ENCODE assay signal across 11 cellular contexts in the genomic region with DNA sequence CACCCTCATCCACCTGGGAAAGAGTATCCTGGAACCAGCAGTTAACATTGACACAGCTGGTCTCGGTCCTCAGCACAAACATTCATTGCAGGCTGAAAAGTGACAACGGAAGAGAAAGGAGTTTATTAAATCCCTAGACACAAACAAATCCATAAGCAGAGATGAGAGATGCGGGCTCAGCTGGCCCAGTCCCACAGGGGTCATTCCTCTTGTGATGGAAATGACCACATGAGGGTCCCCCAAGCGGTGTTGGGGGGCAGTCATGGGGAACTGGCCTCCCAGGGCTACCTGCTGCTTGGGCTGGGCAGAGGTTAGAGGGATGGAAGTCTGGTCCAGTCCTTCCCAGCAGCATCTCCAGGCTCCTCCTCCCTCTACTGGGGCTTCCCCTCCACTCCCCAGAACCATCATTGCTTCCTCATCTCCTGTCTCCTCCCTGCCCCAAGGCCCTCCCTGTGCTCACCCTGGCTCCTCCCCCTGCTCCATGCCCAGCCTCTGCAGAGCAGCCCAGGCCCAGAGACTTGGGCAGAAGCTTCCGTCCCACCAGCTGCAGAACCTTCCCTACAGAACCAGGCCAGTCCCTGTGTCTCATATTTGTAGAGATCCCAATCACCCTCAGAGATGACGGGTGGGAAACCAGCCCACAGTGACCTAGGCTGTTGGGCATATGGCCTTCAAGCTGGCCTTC. TPM values are rescaled to one million over a fixed set of nuclear protein-coding genes. Genes with fewer than 3 reads are reported as not detected.
DNase-seq lines count a peak whose midpoint lies in the region; TF ChIP-seq lines count a peak whose summit lies in the region.
"Had no signal": no experiment of that assay in that cellular context is flagged by ENCODE, and none has a peak within 500 bp of the region (broad histone marks: within the 10 kb centered on the region; RNA-seq: fewer than 3 reads in every experiment).

No MANE protein-coding gene starts in this region.

- in situ Hi-C loops in transverse colon (cut with MboI; ENCODE audit: low pct_ligation_motif_present in 1 of 4, low pct_unique_long_range_greater_than_20kb in 1 of 4, low sequenced_read_pairs in 3 of 4) = loop anchor here in 1 of 4 donors (25.0 kb wide), 1 partner anchor 120 kb away; no protein-coding TSS in a partner anchor

- no peak overlapping the region for H3K4me2 ChIP-seq in PC-9

- H3K27ac ChIP-seq in colonic mucosa (no peak overlapping the region), transverse colon (peak overlapping the region in 1 of 4 donors; percentile 43), PC-9 (no peak overlapping the region)

- intact Hi-C loops in activated naive CD4-positive, alpha-beta T cell treated with anti-CD3 and anti-CD28 coated beads for 36 hours (cut with micrococcal nuclease) = loop anchor here (5.0 kb wide), 3 partner anchors 55 to 170 kb away; no protein-coding TSS in a partner anchor
- intact Hi-C loops in colonic mucosa (cut with DNase I) = loop anchor here (5.0 kb wide), 1 partner anchor 70 kb away; no protein-coding TSS in a partner anchor
- intact Hi-C loops in transverse colon (cut with DNase I; ENCODE audit: low total_unique reads) = no loop called here
- intact Hi-C loops in PC-9 (cut with micrococcal nuclease; ENCODE audit: unreplicated experiment) = no loop called here

- POLR2A ChIA-PET in HEK293T (lab: Yijun Ruan, JAX) (no interaction called here), PC-9 (lab: Charles Lee; ENCODE audit: unreplicated experiment) (no interaction called here)

- BruUV-seq in PC-9 (replicated peaks; lab: Mats Ljungman, UMichigan) = no TSS peak

- peaks cover 7% of the 10 kb centered on the region for H3K4me1 Mint-ChIP-seq in activated naive CD4-positive, alpha-beta T cell treated with anti-CD3 and anti-CD28 coated beads for 36 hours (ENCODE audit: low read depth)

- TF ChIP-seq EP300 in transverse colon (IDR thresholded peaks at IDR 0.05; ENCODE audit: low read depth) = no peak

- no peaks in the 10 kb centered on the region for H3K9me2 ChIP-seq in PC-9 (ENCODE audit: insufficient read depth)

- no peaks in the 10 kb centered on the region for H3K79me2 ChIP-seq in PC-9 (ENCODE audit: low read depth)

- no peaks in the 10 kb centered on the region for H3K9me3 Mint-ChIP-seq in activated naive CD4-positive, alpha-beta T cell treated with anti-CD3 and anti-CD28 coated beads for 36 hours

- H4K20me1 ChIP-seq in PC-9 (ENCODE audit: insufficient read depth) = no peaks in the 10 kb centered on the region

- H3K27me3 ChIP-seq in colonic mucosa = no peaks in the 10 kb centered on the region
- H3K27me3 ChIP-seq in transverse colon = no peaks in the 10 kb centered on the region
- peaks cover 49% of the 10 kb centered on the region for H3K27me3 ChIP-seq in PC-9 (ENCODE audit: insufficient read depth, low read depth)

- H3K27me3 Mint-ChIP-seq in activated naive CD4-positive, alpha-beta T cell treated with anti-CD3 and anti-CD28 coated beads for 36 hours (ENCODE audit: low read depth) = no peaks in the 10 kb centered on the region

- H3K9ac ChIP-seq in colonic mucosa (ENCODE audit: low read depth in 2 of 2, low read length in 2 of 2) = no peak overlapping the region

- H3K4me1 ChIP-seq in colonic mucosa (no peaks in the 10 kb centered on the region), transverse colon (no peaks in the 10 kb centered on the region), PC-9 (replicated peaks; ENCODE audit: insufficient read depth) (no peaks in the 10 kb centered on the region)

- H3K4me3 ChIP-seq in colonic mucosa (no peak overlapping the region), transverse colon (no peak overlapping the region), PC-9 (no peak overlapping the region)

- H3K27ac Mint-ChIP-seq in activated naive CD4-positive, alpha-beta T cell treated with anti-CD3 and anti-CD28 coated beads for 36 hours = no peak overlapping the region

- TF ChIP-seq POLR2A in transverse colon (IDR thresholded peaks at IDR 0.05) = no peak
- no peak for TF ChIP-seq POLR2A in erythroblast (IDR thresholded peaks at IDR 0.05; ENCODE audit: low read length)

- no peak overlapping the region for H3K4me3 Mint-ChIP-seq in activated naive CD4-positive, alpha-beta T cell treated with anti-CD3 and anti-CD28 coated beads for 36 hours

- WGBS in transverse colon (ENCODE audit: low coverage in 1 of 2), 2 donors = 61% methylated on average over 6 of the region's 6 CpGs; no CpG with 5 or more reads in 1 of the 2 donors

- H3K9me3 ChIP-seq in colonic mucosa (no peaks in the 10 kb centered on the region), transverse colon (no peaks in the 10 kb centered on the region), PC-9 (ENCODE audit: insufficient read depth, low read depth) (no peaks in the 10 kb centered on the region)

- DNase-seq in activated naive CD4-positive, alpha-beta T cell treated with anti-CD3 and anti-CD28 coated beads for 36 hours = peak; percentile 39
- no peak for DNase-seq in activated naive CD4-positive, alpha-beta T cell (lab: John Stamatoyannopoulos, UW)
- DNase-seq in MV-4-11 (lab: John Stamatoyannopoulos, UW) (peak; percentile 78), colonic mucosa (peak; percentile 41), transverse colon (peak; percentile 60), HEK293T (ENCODE audit: extremely low spot score) (no peak), erythroblast (lab: John Stamatoyannopoulos, UW) (no peak), PC-9 (no peak)
- DNase-seq: activated effector memory CD4-positive, alpha-beta T cell treated with anti-CD3 and anti-CD28 coated beads, Interleukin-2, amount 50 U/mL, for 16 hours; cortex of kidney had no signal

- no peaks in the 10 kb centered on the region for H3K36me3 ChIP-seq in colonic mucosa
- H3K36me3 ChIP-seq in transverse colon = no peaks in the 10 kb centered on the region
- H3K36me3 ChIP-seq in PC-9 (ENCODE audit: low read depth) = no peaks in the 10 kb centered on the region

- no peak overlapping the region for H2AFZ ChIP-seq in PC-9

- H3K36me3 Mint-ChIP-seq in activated naive CD4-positive, alpha-beta T cell treated with anti-CD3 and anti-CD28 coated beads for 36 hours (ENCODE audit: low read depth) = no peaks in the 10 kb centered on the region

- no peaks in the 10 kb centered on the region for H3F3A ChIP-seq in PC-9 (ENCODE audit: insufficient read depth, low read depth)

- TF ChIP-seq CTCF in colonic mucosa (IDR thresholded peaks at IDR 0.05) (no peak), transverse colon (IDR thresholded peaks at IDR 0.05) (no peak), PC-9 (conservative IDR thresholded peaks at IDR 0.05) (no peak)

- CTCF ChIA-PET in activated naive CD4-positive, alpha-beta T cell treated with anti-CD3 and anti-CD28 coated beads for 36 hours (lab: Charles Lee) = interaction anchor here (0.7 to 6.8 kb wide), 8 partner anchors 31 to 129 kb away, joined by 3 to 120 read pairs (median 28); no protein-coding TSS in a partner anchor
- CTCF ChIA-PET in HEK293T (lab: Yijun Ruan, JAX) = interaction anchor here (1.9 kb wide), 1 partner anchor 94 kb away, joined by 7 read pairs; no protein-coding TSS in a partner anchor
- CTCF ChIA-PET in PC-9 (lab: Charles Lee) = no interaction called here

TF ChIP-seq in HEK293T, 16 proteins besides CTCF, POLR2A, EP300 and RAD21:
- TF ChIP-seq SP1 (IDR thresholded peaks at IDR 0.05) = no peak
- TF ChIP-seq TARDBP (IDR thresholded peaks at IDR 0.05) = no peak
- no peak for TF ChIP-seq ELF4 (IDR thresholded peaks at IDR 0.05)
- TF ChIP-seq L3MBTL2 (conservative IDR thresholded peaks at IDR 0.05) = no peak
- no peak for TF ChIP-seq LEF1 (IDR thresholded peaks at IDR 0.05; ENCODE audit: borderline replicate concordance)
- no peak for TF ChIP-seq NFRKB (IDR thresholded peaks at IDR 0.05)
- TF ChIP-seq FOXA1 (IDR thresholded peaks at IDR 0.05) = no peak
- TF ChIP-seq FOXK2 (IDR thresholded peaks at IDR 0.05) = no peak
- TF ChIP-seq, protein P1, sequence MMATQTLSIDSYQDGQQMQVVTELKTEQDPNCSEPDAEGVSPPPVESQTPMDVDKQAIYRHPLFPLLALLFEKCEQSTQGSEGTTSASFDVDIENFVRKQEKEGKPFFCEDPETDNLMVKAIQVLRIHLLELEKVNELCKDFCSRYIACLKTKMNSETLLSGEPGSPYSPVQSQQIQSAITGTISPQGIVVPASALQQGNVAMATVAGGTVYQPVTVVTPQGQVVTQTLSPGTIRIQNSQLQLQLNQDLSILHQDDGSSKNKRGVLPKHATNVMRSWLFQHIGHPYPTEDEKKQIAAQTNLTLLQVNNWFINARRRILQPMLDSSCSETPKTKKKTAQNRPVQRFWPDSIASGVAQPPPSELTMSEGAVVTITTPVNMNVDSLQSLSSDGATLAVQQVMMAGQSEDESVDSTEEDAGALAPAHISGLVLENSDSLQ (IDR thresholded peaks at IDR 0.05) = no peak
- TF ChIP-seq CTBP1 (IDR thresholded peaks at IDR 0.05; ENCODE audit: borderline replicate concordance) = no peak
- TF ChIP-seq ZNF384 (IDR thresholded peaks at IDR 0.05) = no peak
- TF ChIP-seq ARNT (IDR thresholded peaks at IDR 0.05) = no peak
- no peak for TF ChIP-seq FOXM1 (IDR thresholded peaks at IDR 0.05; ENCODE audit: borderline replicate concordance)
TF ChIP-seq in HEK293T: peak in this region for 0.

RNA-seq across cellular contexts. Expression of a gene that starts 5.4 kb away (rescaled TPM):
- total RNA-seq in activated naive CD4-positive, alpha-beta T cell treated with anti-CD3 and anti-CD28 coated beads for 36 hours = not detected
- total RNA-seq in colonic mucosa (10 to 100 TPM; 18.8 to 29.2 TPM), transverse colon (100 to 1,000 TPM in 1 of 4 donors, 10 to 100 TPM in 2, not detected in 1; 14.9 to 104 (median 33.8) TPM), PC-9 (2021) (not detected in 2 replicates)
- total RNA-seq: T-helper 1 cell treated with Interleukin-12 subunit alpha and Interleukin-12 subunit beta and Interleukin-4 antibody, amounts not matched to agents 30 ng/mL and 1 ng/mL, for 36 hours had no signal

Comparison
In these comparisons a context has a peak if more than half of its experiments do, and no peak if none do; other contexts are left out.
1. DNase-seq: peak in activated naive CD4-positive, alpha-beta T cell treated with anti-CD3 and anti-CD28 coated beads for 36 hours (single experiment), MV-4-11 (single experiment), colonic mucosa (single experiment) and transverse colon (single experiment); none in activated naive CD4-positive, alpha-beta T cell (0 of 4), HEK293T (single experiment), erythroblast (0 of 2) and PC-9 (0 of 2).
2. intact Hi-C loops: an anchor here in activated naive CD4-positive, alpha-beta T cell treated with anti-CD3 and anti-CD28 coated beads for 36 hours (5.0 kb wide) and colonic mucosa (5.0 kb wide); none called in transverse colon and PC-9.